ENCODE assay signal across 9 cellular contexts in the genomic region with DNA sequence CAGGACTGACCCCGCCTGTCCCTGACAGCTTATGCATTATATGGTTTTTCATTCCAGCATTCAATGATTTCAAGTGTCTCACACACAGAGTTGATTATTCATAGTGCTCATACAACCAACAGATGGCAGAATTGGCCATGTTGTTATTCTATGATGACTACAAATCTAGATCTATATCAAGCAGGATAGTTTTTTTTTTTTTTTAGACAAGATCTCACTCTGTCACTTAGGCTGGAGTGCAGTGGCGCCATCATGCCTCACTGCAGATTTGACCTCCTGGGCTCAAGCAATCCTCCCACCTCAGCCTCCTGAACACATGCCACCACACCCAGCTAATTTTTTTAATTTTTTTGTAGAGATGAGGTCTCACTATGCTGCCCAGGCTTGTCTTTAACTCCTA. TPM values are rescaled to one million over a fixed set of nuclear protein-coding genes. Genes with fewer than 3 reads are reported as not detected.
DNase-seq lines count a peak whose midpoint lies in the region; ATAC-seq lines count a peak whose summit lies in the region.
"Had no signal": no experiment of that assay in that cellular context is flagged by ENCODE, and none has a peak within 500 bp of the region (broad histone marks: within the 10 kb centered on the region; RNA-seq: fewer than 3 reads in every experiment).

No MANE protein-coding gene starts in this region.

- ATAC-seq in HG03354 (IDR thresholded peaks at IDR 0.05; ENCODE audit: poor library complexity, severe bottlenecking, unreplicated experiment) (peak; percentile 32), esophagus mucosa (peak; percentile 45), GM21381 (IDR thresholded peaks at IDR 0.05; ENCODE audit: unreplicated experiment) (no peak), GM18520 (IDR thresholded peaks at IDR 0.05; ENCODE audit: unreplicated experiment) (no peak)
- ATAC-seq in stimulated activated effector memory CD8-positive, alpha-beta T cell treated with anti-CD3 and anti-CD28 coated beads, Interleukin-12 subunit alpha, Interleukin-12 subunit beta, amount 100 ng/mL, for 72 hours, result peak; percentile 80

- no peaks in the 10 kb centered on the region for H3K36me3 Mint-ChIP-seq in stimulated activated effector memory CD8-positive, alpha-beta T cell treated with anti-CD3 and anti-CD28 coated beads, Interleukin-12 subunit alpha, Interleukin-12 subunit beta, amount 100 ng/mL, for 72 hours

- no peak overlapping the region for H3K27ac Mint-ChIP-seq in stimulated activated effector memory CD8-positive, alpha-beta T cell treated with anti-CD3 and anti-CD28 coated beads, Interleukin-12 subunit alpha, Interleukin-12 subunit beta, amount 100 ng/mL, for 72 hours

- H3K9me3 Mint-ChIP-seq in stimulated activated effector memory CD8-positive, alpha-beta T cell treated with anti-CD3 and anti-CD28 coated beads, Interleukin-12 subunit alpha, Interleukin-12 subunit beta, amount 100 ng/mL, for 72 hours, result no peaks in the 10 kb centered on the region

- H3K4me1 Mint-ChIP-seq in stimulated activated effector memory CD8-positive, alpha-beta T cell treated with anti-CD3 and anti-CD28 coated beads, Interleukin-12 subunit alpha, Interleukin-12 subunit beta, amount 100 ng/mL, for 72 hours, result peaks cover 29% of the 10 kb centered on the region

- DNase-seq in NCI-H1092 treated with DMSO at 0.1 percent for 48 hours (lab: John Stamatoyannopoulos, UW) (peak; percentile 66), NCI-H1092 (lab: John Stamatoyannopoulos, UW) (no peak), RKO (ENCODE audit: low spot score) (peak; percentile 81)
- no peak for DNase-seq in stimulated activated effector memory CD8-positive, alpha-beta T cell treated with anti-CD3 and anti-CD28 coated beads, Interleukin-12 subunit alpha, Interleukin-12 subunit beta, amount 100 ng/mL, for 72 hours (ENCODE audit: low spot score in 2 of 2)
- DNase-seq: pancreas had no signal

- peak overlapping the region; percentile 50 for H3K4me3 Mint-ChIP-seq in stimulated activated effector memory CD8-positive, alpha-beta T cell treated with anti-CD3 and anti-CD28 coated beads, Interleukin-12 subunit alpha, Interleukin-12 subunit beta, amount 100 ng/mL, for 72 hours

RNA-seq across cellular contexts. Expression of a gene that starts 40.1 kb away (rescaled TPM):
- total RNA-seq in esophagus mucosa, result 15.1 TPM

Comparison
In these comparisons a context has a peak if more than half of its experiments do, and no peak if none do; other contexts are left out.
1. DNase-seq: peak in NCI-H1092 treated with DMSO at 0.1 percent for 48 hours (single experiment) and RKO (single experiment); none in NCI-H1092 (single experiment) and stimulated activated effector memory CD8-positive, alpha-beta T cell treated with anti-CD3 and anti-CD28 coated beads, Interleukin-12 subunit alpha, Interleukin-12 subunit beta, amount 100 ng/mL, for 72 hours (0 of 2).
2. ATAC-seq: peak in HG03354 (single experiment), esophagus mucosa (single experiment) and stimulated activated effector memory CD8-positive, alpha-beta T cell treated with anti-CD3 and anti-CD28 coated beads, Interleukin-12 subunit alpha, Interleukin-12 subunit beta, amount 100 ng/mL, for 72 hours (single experiment); none in GM21381 (single experiment) and GM18520 (single experiment).